ENCODE assay signal across 11 cellular contexts in genomic region chr7:95324396-95324795, GRCh38. TPM values are rescaled to one million over a fixed set of nuclear protein-coding genes. Genes with fewer than 3 reads are reported as not detected.
A peak's percentile ranks its signal among the peaks of the same experiment; 100 is the strongest.
DNase-seq lines count a peak whose midpoint lies in the region; ATAC-seq and TF ChIP-seq lines count a peak whose summit lies in the region.
"Had no signal": no experiment of that assay in that cellular context is flagged by ENCODE, and none has a peak within 500 bp of the region (broad histone marks: within the 10 kb centered on the region; RNA-seq: fewer than 3 reads in every experiment).

PON1 (minus strand) TSS chr7:95324532; CDS start chr7:95324475, 57 bp downstream.

- no peak within 1 kb of the TSS for H3K27ac Mint-ChIP-seq in naive thymus-derived CD8-positive, alpha-beta T cell

- no peak for TF ChIP-seq CTCF in VCaP (conservative IDR thresholded peaks at IDR 0.05)
- no peak for TF ChIP-seq CTCF in suprapubic skin (IDR thresholded peaks at IDR 0.05)

- peaks cover 4 to 18% (median 11%) of the 10 kb centered on the region in 5 donors for H3K27me3 Mint-ChIP-seq in naive thymus-derived CD8-positive, alpha-beta T cell

- H3K4me1 Mint-ChIP-seq in naive thymus-derived CD8-positive, alpha-beta T cell = peaks cover 0 to 5% (median 3%) of the 10 kb centered on the region in 4 donors

- 38% methylated on average over 2 of the region's 20 CpGs for WGBS in suprapubic skin

- POLR2A ChIA-PET in naive thymus-derived CD8-positive, alpha-beta T cell (lab: Charles Lee) = no interaction called here

- H3K9me3 Mint-ChIP-seq in naive thymus-derived CD8-positive, alpha-beta T cell = peaks cover 0 to 6% (median 0%) of the 10 kb centered on the region in 9 donors

- no peaks in the 10 kb centered on the region for H3K4me1 ChIP-seq in suprapubic skin
- H3K4me1 ChIP-seq: vagina had no signal

- TF ChIP-seq POLR2A in suprapubic skin (IDR thresholded peaks at IDR 0.05) = no peak

- H3K9me3 ChIP-seq in suprapubic skin = no peaks in the 10 kb centered on the region
- H3K9me3 ChIP-seq: vagina had no signal

- H3K4me3 ChIP-seq in suprapubic skin = no peak within 1 kb of the TSS
- H3K4me3 ChIP-seq: vagina had no signal

- DNase-seq in NCI-H2081 (lab: John Stamatoyannopoulos, UW) (peak; percentile 37 to 74), NCI-H2081 treated with DMSO at 0.1 percent for 48 hours (lab: John Stamatoyannopoulos, UW) (no peak), suprapubic skin (ENCODE audit: low spot score in 2 of 2) (no peak), epidermal melanocyte (ENCODE audit: insufficient read length, low spot score) (no peak)
- DNase-seq in naive thymus-derived CD8-positive, alpha-beta T cell = peak in 3 of 10 donors; percentile 13 to 38 (median 17)
- DNase-seq: Kasumi-1 had no signal

- H3K27ac ChIP-seq in VCaP (peak within 1 kb of the TSS; percentile 75), suprapubic skin (no peak within 1 kb of the TSS)
- H3K27ac ChIP-seq: vagina had no signal

- no peak for TF ChIP-seq EP300 in suprapubic skin (IDR thresholded peaks at IDR 0.05)

- ATAC-seq in HG03045 (IDR thresholded peaks at IDR 0.05; ENCODE audit: unreplicated experiment) (peak; percentile 55), HG03139 (IDR thresholded peaks at IDR 0.05; ENCODE audit: unreplicated experiment) (no peak)
- peak; percentile 59 to 72 for ATAC-seq in naive thymus-derived CD8-positive, alpha-beta T cell

- peaks cover 13% of the 10 kb centered on the region for H3K27me3 ChIP-seq in suprapubic skin
- H3K27me3 ChIP-seq: vagina had no signal

- no peaks in the 10 kb centered on the region for H3K36me3 ChIP-seq in suprapubic skin
- H3K36me3 ChIP-seq: vagina had no signal

- H3K4me3 Mint-ChIP-seq in naive thymus-derived CD8-positive, alpha-beta T cell = peak within 1 kb of the TSS in 4 of 10 donors; percentile 11 to 50 (median 32)

- H3K36me3 Mint-ChIP-seq in naive thymus-derived CD8-positive, alpha-beta T cell = peaks cover 0 to 7% (median 2%) of the 10 kb centered on the region in 3 donors

RNA-seq across cellular contexts. Expression of gene PON1, which starts in this region (rescaled TPM):
- total RNA-seq in naive thymus-derived CD8-positive, alpha-beta T cell = not detected
- polyA plus RNA-seq in naive thymus-derived CD8-positive, alpha-beta T cell = not detected
- total RNA-seq in suprapubic skin = under 1 TPM in 2 of 4 donors, not detected in 2; 0.30 to 0.97 TPM
- total RNA-seq: A673, vagina had no signal

Comparison
In these comparisons a context has a peak if more than half of its experiments do, and no peak if none do; other contexts are left out.
1. DNase-seq: peak in NCI-H2081 (2 of 2); none in NCI-H2081 treated with DMSO at 0.1 percent for 48 hours (single experiment), suprapubic skin (0 of 2) and epidermal melanocyte (single experiment).
2. Peak in ATAC-seq in naive thymus-derived CD8-positive, alpha-beta T cell; RNA of the gene not detected or under 1 TPM.